ENCODE assay signal across 8 cellular contexts in the genomic region with DNA sequence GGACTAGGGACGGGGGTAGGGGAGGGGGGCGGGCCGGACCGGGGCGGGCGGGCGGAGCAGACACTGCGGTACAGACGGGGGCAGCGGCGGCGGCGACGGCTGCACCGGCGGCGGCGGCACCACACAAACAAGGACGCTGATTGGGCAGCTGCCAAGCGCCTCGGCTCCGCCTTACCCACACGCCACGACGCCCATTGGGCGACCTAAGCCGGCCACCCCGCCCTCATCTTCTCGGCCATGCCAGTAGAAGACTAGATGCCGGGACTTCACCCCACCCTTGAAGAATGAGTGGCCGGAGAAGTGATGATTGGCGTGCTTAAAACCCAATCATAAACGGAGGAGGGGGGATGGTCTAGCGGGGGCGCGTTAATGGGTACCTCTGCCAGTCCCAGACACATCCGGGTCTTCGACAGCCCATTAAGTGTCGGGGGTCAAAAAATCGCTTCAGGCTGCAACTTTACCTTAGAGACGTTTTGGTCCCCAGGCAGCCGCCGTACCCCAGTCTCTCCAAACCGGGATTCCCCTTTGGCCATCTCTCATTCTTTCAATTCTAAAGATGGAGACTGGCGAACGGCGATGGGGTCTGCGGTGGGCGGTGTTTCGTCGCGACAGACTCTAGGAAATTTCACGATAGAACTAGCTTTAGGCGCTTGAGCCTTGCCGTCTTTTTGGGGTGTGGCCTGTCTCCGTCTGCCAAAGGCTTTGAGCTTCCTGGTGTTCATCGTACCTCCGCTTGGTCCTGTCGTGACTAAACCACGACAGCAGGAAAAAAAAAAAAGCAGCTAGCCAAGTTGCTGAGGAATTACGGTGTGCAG. TPM values are rescaled to one million over a fixed set of nuclear protein-coding genes. Genes with fewer than 3 reads are reported as not detected.
DNase-seq lines count a peak whose midpoint lies in the region; ATAC-seq and TF ChIP-seq lines count a peak whose summit lies in the region.

A gene (minus strand): TSS at position 135 of the 815 bp plus-strand sequence. CDS start 94,625 bp downstream, outside the sequence.

- H3K9me3 ChIP-seq in gastroesophageal sphincter (no peaks in the 10 kb centered on the region), neutrophil (no peaks in the 10 kb centered on the region)

- CTCF ChIA-PET in HEK293T (lab: Yijun Ruan, JAX), result interaction anchor here (0.5 to 1.5 kb wide), 7 partner anchors 23 to 124 kb away, joined by 3 to 5 read pairs (median 3); a partner anchor contains a TSS

- H3K4me1 ChIP-seq in gastroesophageal sphincter (peaks cover 2 to 49% (median 29%) of the 10 kb centered on the region in 3 donors), neutrophil (ENCODE audit: control insufficient read depth in 1 of 2, insufficient read depth in 1 of 2, low read depth in 1 of 2, low read length in 1 of 2) (peaks cover 37 to 38% of the 10 kb centered on the region in 2 experiments)

- peak within 1 kb of the TSS; percentile 95 to 97 for H3K4me3 ChIP-seq in gastroesophageal sphincter
- H3K4me3 ChIP-seq in neutrophil (ENCODE audit: low read depth in 1 of 2, low read length in 1 of 2), result peak within 1 kb of the TSS; percentile 75 to 95

- peak; percentile 99 for DNase-seq in GF-D8 (lab: John Stamatoyannopoulos, UW)
- peak; percentile 99 for DNase-seq in HEK293T (ENCODE audit: extremely low spot score)
- peak; percentile 100 for DNase-seq in MV-4-11 (lab: John Stamatoyannopoulos, UW)
- DNase-seq in SK-MEL-5 (ENCODE audit: low read depth, low spot score), result peak; percentile 100
- DNase-seq in activated naive CD4-positive, alpha-beta T cell treated with Interleukin-2 at 50 U/mL for 16 hours, result peak; percentile 99
- peak; percentile 79 to 100 (median 98) for DNase-seq in substantia nigra (lab: John Stamatoyannopoulos, UW)

- H3K36me3 ChIP-seq in gastroesophageal sphincter (no peaks in the 10 kb centered on the region), neutrophil (peaks cover 6% of the 10 kb centered on the region)

- H3K27me3 ChIP-seq in gastroesophageal sphincter (no peaks in the 10 kb centered on the region), neutrophil (no peaks in the 10 kb centered on the region)

- WGBS in gastroesophageal sphincter (ENCODE audit: low coverage in 1 of 2), 2 donors, result 0% methylated on average over 11 to 33 of the region's 61 CpGs

- peak in 1 of 2 donors; percentile 50 for TF ChIP-seq POLR2A in gastroesophageal sphincter (IDR thresholded peaks at IDR 0.05)

- in situ Hi-C loops in SK-MEL-5 (cut with HindIII; ENCODE audit: low pct_unique_long_range_greater_than_20kb, low sequenced_read_pairs), result loop anchor here (25.0 kb wide), 1 partner anchor 111 kb away; no protein-coding TSS in a partner anchor

- H3K27ac ChIP-seq in gastroesophageal sphincter (peak within 1 kb of the TSS; percentile 93 to 95 (median 95)), neutrophil (peak within 1 kb of the TSS; percentile 98), substantia nigra (ENCODE audit: low read depth, low read length, poor library complexity, severe bottlenecking) (peak within 1 kb of the TSS; percentile 95)

- TF ChIP-seq EP300 in gastroesophageal sphincter (IDR thresholded peaks at IDR 0.05), result no peak

- POLR2A ChIA-PET in HEK293T (lab: Yijun Ruan, JAX), result interaction anchor here (0.6 to 5.4 kb wide), 28 partner anchors 10 to 147 kb away, joined by 3 to 45 read pairs (median 5); a partner anchor contains a TSS

- TF ChIP-seq CTCF in gastroesophageal sphincter (IDR thresholded peaks at IDR 0.05) (peak in 2 of 4 experiments; percentile 5 to 8), neutrophil (IDR thresholded peaks at IDR 0.05) (peak; percentile 57)

- peak; percentile 99 for ATAC-seq in gastroesophageal sphincter

TF ChIP-seq in HEK293T, 16 proteins besides CTCF, POLR2A, EP300 and RAD21:
- TF ChIP-seq L3MBTL2 (conservative IDR thresholded peaks at IDR 0.05) (peak; percentile 82), LEF1 (IDR thresholded peaks at IDR 0.05; ENCODE audit: borderline replicate concordance) (no peak), ZNF384 (IDR thresholded peaks at IDR 0.05) (peak; percentile 93), FOXM1 (IDR thresholded peaks at IDR 0.05; ENCODE audit: borderline replicate concordance) (no peak), FOXK2 (IDR thresholded peaks at IDR 0.05) (no peak), TARDBP (IDR thresholded peaks at IDR 0.05) (no peak), SUZ12 (IDR thresholded peaks at IDR 0.05) (no peak), BHLHE40 (IDR thresholded peaks at IDR 0.05; ENCODE audit: borderline replicate concordance) (no peak), CTBP1 (IDR thresholded peaks at IDR 0.05; ENCODE audit: borderline replicate concordance) (no peak), ELF4 (IDR thresholded peaks at IDR 0.05) (no peak), SP1 (IDR thresholded peaks at IDR 0.05) (no peak)
- TF ChIP-seq, protein P1, sequence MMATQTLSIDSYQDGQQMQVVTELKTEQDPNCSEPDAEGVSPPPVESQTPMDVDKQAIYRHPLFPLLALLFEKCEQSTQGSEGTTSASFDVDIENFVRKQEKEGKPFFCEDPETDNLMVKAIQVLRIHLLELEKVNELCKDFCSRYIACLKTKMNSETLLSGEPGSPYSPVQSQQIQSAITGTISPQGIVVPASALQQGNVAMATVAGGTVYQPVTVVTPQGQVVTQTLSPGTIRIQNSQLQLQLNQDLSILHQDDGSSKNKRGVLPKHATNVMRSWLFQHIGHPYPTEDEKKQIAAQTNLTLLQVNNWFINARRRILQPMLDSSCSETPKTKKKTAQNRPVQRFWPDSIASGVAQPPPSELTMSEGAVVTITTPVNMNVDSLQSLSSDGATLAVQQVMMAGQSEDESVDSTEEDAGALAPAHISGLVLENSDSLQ (IDR thresholded peaks at IDR 0.05), result peak; percentile 100

RNA-seq across cellular contexts. Expression of the gene that starts here (rescaled TPM):
- total RNA-seq in SK-MEL-5 (2014; rRNA removed; shearing (Covaris generic)), result 8.4 and 8.7 TPM in 2 replicates
- polyA plus RNA-seq in SK-MEL-5 (2015; cell fraction: cytosol; rRNA removed), result 22.4 and 36.1 TPM in 2 replicates
- 15.0 and 15.2 TPM in 2 replicates for polyA plus RNA-seq in SK-MEL-5 (2015; cell fraction: nucleus; rRNA removed)
- 10 to 100 TPM; 18.4 to 30.8 (median 23.8) TPM for total RNA-seq in gastroesophageal sphincter

Comparison
In these comparisons a context has a peak if more than half of its experiments do, and no peak if none do; other contexts are left out.
1. Peak in every context shown above with its lines: DNase-seq, ATAC-seq, H3K4me3 ChIP-seq and H3K27ac ChIP-seq.